9 cellular contexts compared by ENCODE assay signal in genomic region chr5:148687427-148687826, GRCh38. TPM values are rescaled to one million over a fixed set of nuclear protein-coding genes. Genes with fewer than 3 reads are reported as not detected.
A peak's percentile ranks its signal among the peaks of the same experiment; 100 is the strongest.
DNase-seq lines count a peak whose midpoint lies in the region; ATAC-seq lines count a peak whose summit lies in the region.
"Had no signal": no experiment of that assay in that cellular context is flagged by ENCODE, and none has a peak within 500 bp of the region (broad histone marks: within the 10 kb centered on the region; RNA-seq: fewer than 3 reads in every experiment).

No MANE protein-coding gene starts in this region.

- H3K27me3 Mint-ChIP-seq in activated T-helper 1 cell treated with anti-CD3 and anti-CD28 coated beads, Interleukin-12 subunit alpha, Interleukin-12 subunit beta, Interleukin-2, Interleukin-4 antibody, amounts not matched to agents 30 ng/mL and 10 ng/mL and 1 ng/mL, durations not matched to agents 14 hours and 24 hours and 36 hours (ENCODE audit: insufficient read depth), result peaks cover 9% of the 10 kb centered on the region

- ATAC-seq in GM19351 (IDR thresholded peaks at IDR 0.05; ENCODE audit: unreplicated experiment) (peak; percentile 100), HG03175 (IDR thresholded peaks at IDR 0.05; ENCODE audit: unreplicated experiment) (peak; percentile 99)

- no peaks in the 10 kb centered on the region for H3K4me1 Mint-ChIP-seq in activated T-helper 1 cell treated with anti-CD3 and anti-CD28 coated beads, Interleukin-12 subunit alpha, Interleukin-12 subunit beta, Interleukin-2, Interleukin-4 antibody, amounts not matched to agents 30 ng/mL and 10 ng/mL and 1 ng/mL, durations not matched to agents 14 hours and 24 hours and 36 hours (ENCODE audit: low read depth)
- H3K4me1 Mint-ChIP-seq: nephron had no signal

- H3K4me3 Mint-ChIP-seq in activated T-helper 1 cell treated with anti-CD3 and anti-CD28 coated beads, Interleukin-12 subunit alpha, Interleukin-12 subunit beta, Interleukin-2, Interleukin-4 antibody, amounts not matched to agents 30 ng/mL and 10 ng/mL and 1 ng/mL, durations not matched to agents 14 hours and 24 hours and 36 hours, result no peak overlapping the region
- H3K4me3 Mint-ChIP-seq: nephron had no signal

- H3K9me3 Mint-ChIP-seq in activated T-helper 1 cell treated with anti-CD3 and anti-CD28 coated beads, Interleukin-12 subunit alpha, Interleukin-12 subunit beta, Interleukin-2, Interleukin-4 antibody, amounts not matched to agents 30 ng/mL and 10 ng/mL and 1 ng/mL, durations not matched to agents 14 hours and 24 hours and 36 hours, result peaks cover 7% of the 10 kb centered on the region

- intact Hi-C loops in activated T-helper 1 cell treated with anti-CD3 and anti-CD28 coated beads, Interleukin-12 subunit alpha, Interleukin-12 subunit beta, Interleukin-2, Interleukin-4 antibody, amounts not matched to agents 30 ng/mL and 10 ng/mL and 1 ng/mL, durations not matched to agents 14 hours and 24 hours and 36 hours (cut with micrococcal nuclease), result loop anchor here (1.0 kb wide), 1 partner anchor 243 kb away; no protein-coding TSS in a partner anchor

- in situ Hi-C loops in SK-MEL-5 (cut with HindIII; ENCODE audit: low pct_unique_long_range_greater_than_20kb, low sequenced_read_pairs), result no loop called here

- no peak overlapping the region for H3K27ac ChIP-seq in substantia nigra (ENCODE audit: low read depth, low read length, poor library complexity, severe bottlenecking)

- peak; percentile 52 for DNase-seq in DMS 273 (lab: John Stamatoyannopoulos, UW; ENCODE audit: unreplicated experiment)
- peak; percentile 82 for DNase-seq in SK-MEL-5 (ENCODE audit: low read depth, low spot score)
- DNase-seq in iPS DF 19.7 (ENCODE audit: low read depth, low spot score), result peak; percentile 64
- DNase-seq in mesenteric fat pad (ENCODE audit: low spot score), result no peak
- no peak for DNase-seq in substantia nigra (lab: John Stamatoyannopoulos, UW)
- no peak for DNase-seq in activated T-helper 1 cell treated with anti-CD3 and anti-CD28 coated beads, Interleukin-12 subunit alpha, Interleukin-12 subunit beta, Interleukin-2, Interleukin-4 antibody, amounts not matched to agents 30 ng/mL and 10 ng/mL and 1 ng/mL, durations not matched to agents 14 hours and 24 hours and 36 hours (ENCODE audit: low spot score)

- H3K36me3 Mint-ChIP-seq in activated T-helper 1 cell treated with anti-CD3 and anti-CD28 coated beads, Interleukin-12 subunit alpha, Interleukin-12 subunit beta, Interleukin-2, Interleukin-4 antibody, amounts not matched to agents 30 ng/mL and 10 ng/mL and 1 ng/mL, durations not matched to agents 14 hours and 24 hours and 36 hours (ENCODE audit: low read depth), result no peaks in the 10 kb centered on the region

- H3K27ac Mint-ChIP-seq in activated T-helper 1 cell treated with anti-CD3 and anti-CD28 coated beads, Interleukin-12 subunit alpha, Interleukin-12 subunit beta, Interleukin-2, Interleukin-4 antibody, amounts not matched to agents 30 ng/mL and 10 ng/mL and 1 ng/mL, durations not matched to agents 14 hours and 24 hours and 36 hours, result no peak overlapping the region

RNA-seq across cellular contexts. Expression of gene HTR4, which starts 33.1 kb away (rescaled TPM):
- total RNA-seq in SK-MEL-5 (2014; rRNA removed; shearing (Covaris generic)), result not detected in 2 replicates
- polyA plus RNA-seq in SK-MEL-5 (2015; cell fraction: cytosol; rRNA removed), result not detected in 2 replicates
- polyA plus RNA-seq in SK-MEL-5 (2015; cell fraction: nucleus; rRNA removed), result not detected in 2 replicates
- 0.16 TPM for total RNA-seq in mesenteric fat pad
- total RNA-seq in activated T-helper 1 cell treated with anti-CD3 and anti-CD28 coated beads, Interleukin-12 subunit alpha, Interleukin-12 subunit beta, Interleukin-2, Interleukin-4 antibody, amounts not matched to agents 30 ng/mL and 10 ng/mL and 1 ng/mL, durations not matched to agents 14 hours and 24 hours and 36 hours, result not detected in 2 replicates

Comparison
In these comparisons a context has a peak if more than half of its experiments do, and no peak if none do; other contexts are left out.
1. DNase-seq: peak in DMS 273 (single experiment), SK-MEL-5 (single experiment) and iPS DF 19.7 (single experiment); none in mesenteric fat pad (single experiment), substantia nigra (0 of 49) and activated T-helper 1 cell treated with anti-CD3 and anti-CD28 coated beads, Interleukin-12 subunit alpha, Interleukin-12 subunit beta, Interleukin-2, Interleukin-4 antibody, amounts not matched to agents 30 ng/mL and 10 ng/mL and 1 ng/mL, durations not matched to agents 14 hours and 24 hours and 36 hours (single experiment).